In the genomic region with DNA sequence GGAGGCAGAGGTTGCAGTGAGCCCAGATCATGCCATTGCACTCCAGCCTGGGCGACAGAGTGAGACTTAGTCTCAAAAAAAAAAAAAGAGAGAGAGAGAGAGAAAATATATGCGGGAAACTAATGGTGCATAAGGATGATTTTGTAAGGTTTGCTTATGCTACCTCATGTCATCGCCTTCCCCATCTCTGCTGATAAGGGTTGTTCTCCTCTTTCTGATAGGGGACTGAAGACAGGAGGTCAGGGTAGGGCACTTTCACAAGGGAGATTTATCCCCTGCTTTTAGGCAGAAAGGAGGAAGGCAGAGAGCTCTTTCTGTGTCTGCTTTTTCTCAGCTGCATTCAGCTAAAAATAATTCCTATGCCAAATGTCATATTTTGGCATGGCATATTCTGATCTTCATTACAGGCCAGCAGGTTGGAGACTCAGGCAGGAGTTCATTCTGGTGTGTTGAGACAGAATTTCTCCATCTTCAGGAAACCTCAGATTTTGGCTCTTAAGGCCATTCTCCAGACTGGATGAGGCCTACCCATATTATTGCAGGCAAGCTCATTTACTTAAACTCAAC, we compare ENCODE assay signal across 18 cellular contexts.
"Had no signal": no experiment of that assay in that cellular context is flagged by ENCODE, and none has a peak within 500 bp of the region (broad histone marks: within the 10 kb centered on the region; RNA-seq: fewer than 3 reads in every experiment).

No MANE protein-coding gene starts in this region.

- H3K36me3 Mint-ChIP-seq: naive B cell, neural progenitor cell, T-cell had no signal

- H2AFZ ChIP-seq: neural progenitor cell had no signal

- H3K9ac ChIP-seq: neural progenitor cell had no signal

- DNase-seq: activated CD4-positive, alpha-beta T cell treated with anti-CD3 and anti-CD28 coated beads for 48 hours; activated CD4-positive, CD25-positive, alpha-beta regulatory T cell; activated naive CD4-positive, alpha-beta T cell; activated naive CD8-positive, alpha-beta T cell treated with anti-CD3 and anti-CD28 coated beads for 36 hours; amygdala; central memory CD4-positive, alpha-beta T cell; mammary epithelial cell; naive B cell; spleen; stimulated activated CD4-positive, alpha-beta T cell treated with anti-CD3 and anti-CD28 coated beads, Interleukin-4, amount 100 ng/mL, for 4 hours; stimulated activated naive CD4-positive, alpha-beta T cell treated with Interleukin-2 at 50 U/mL for 16 hours; T-cell; T1000; tibial artery had no signal

- H3K9me3 Mint-ChIP-seq: naive B cell, T-cell had no signal

- H3K9me3 ChIP-seq: spleen, tibial artery had no signal

- H3K4me3 ChIP-seq: coronary artery, neural progenitor cell, SK-N-MC, spleen, tibial artery had no signal

- H3K4me3 Mint-ChIP-seq: activated naive CD8-positive, alpha-beta T cell treated with anti-CD3 and anti-CD28 coated beads for 36 hours; naive B cell; neural progenitor cell; T-cell had no signal

- H3K27ac Mint-ChIP-seq: activated naive CD8-positive, alpha-beta T cell treated with anti-CD3 and anti-CD28 coated beads for 36 hours; neural progenitor cell; T-cell had no signal

- H3K4me1 ChIP-seq: tibial artery had no signal

- H3K27me3 ChIP-seq: neural progenitor cell, spleen, tibial artery had no signal

- H3K36me3 ChIP-seq: neural progenitor cell, spleen, tibial artery had no signal

- ATAC-seq: left lobe of liver, T-cell had no signal

- H3K27ac ChIP-seq: coronary artery, neural progenitor cell, SK-N-MC, spleen, tibial artery had no signal

- H3K27me3 Mint-ChIP-seq: naive B cell, T-cell had no signal
